ENCODE assay signal across 18 cellular contexts in the genomic region with DNA sequence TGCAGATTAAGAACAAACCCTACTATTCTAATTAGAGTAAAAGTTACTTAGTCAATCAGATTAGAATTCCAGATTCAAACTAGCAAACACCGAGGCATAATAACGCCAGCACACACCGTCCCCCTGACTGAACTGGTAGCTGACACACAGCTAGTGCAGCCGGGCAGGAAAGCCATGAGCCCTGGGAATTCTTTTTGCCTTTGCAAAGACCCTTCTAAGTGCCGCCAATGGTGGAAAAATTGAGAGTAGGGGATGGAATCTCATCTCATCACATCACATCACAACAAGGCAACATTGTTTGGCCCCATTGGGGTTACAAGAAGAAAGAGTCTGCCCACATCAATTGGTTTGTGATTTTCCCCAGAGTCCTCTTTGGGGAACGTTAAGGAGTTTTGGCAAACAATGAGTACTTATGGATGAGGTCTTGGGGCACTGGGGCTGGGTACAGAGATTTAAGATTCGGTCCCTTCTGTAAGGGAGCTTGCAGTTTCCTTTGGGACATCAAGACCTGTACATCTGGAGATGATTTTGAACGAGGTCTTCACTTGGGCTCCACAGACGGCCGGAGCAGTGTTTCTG.
A peak's percentile ranks its signal among the peaks of the same experiment; 100 is the strongest.
DNase-seq lines count a peak whose midpoint lies in the region; ATAC-seq, FAIRE-seq and TF ChIP-seq lines count a peak whose summit lies in the region.
"Had no signal": no experiment of that assay in that cellular context is flagged by ENCODE, and none has a peak within 500 bp of the region (broad histone marks: within the 10 kb centered on the region; RNA-seq: fewer than 3 reads in every experiment).

No MANE protein-coding gene starts in this region.

- POLR2A ChIA-PET in naive thymus-derived CD8-positive, alpha-beta T cell (lab: Charles Lee), result interaction anchor here (1.0 to 3.5 kb wide), 6 partner anchors 12 to 121 kb away, joined by 4 to 23 read pairs (median 6); no protein-coding TSS in a partner anchor

- H3K36me3 Mint-ChIP-seq in astrocyte (ENCODE audit: low read depth, unreplicated experiment), result no peaks in the 10 kb centered on the region
- no peaks in the 10 kb centered on the region for H3K36me3 Mint-ChIP-seq in naive thymus-derived CD8-positive, alpha-beta T cell
- H3K36me3 Mint-ChIP-seq: IgD-negative memory B cell had no signal

- H3K27ac ChIP-seq in astrocyte (ENCODE audit: low read depth, low read length), result no peak overlapping the region

- no peak for FAIRE-seq in astrocyte (lab: Jason Lieb, UNC)
- FAIRE-seq: GM19239 had no signal

- no peak for ATAC-seq in naive thymus-derived CD8-positive, alpha-beta T cell

- H3K27me3 Mint-ChIP-seq in astrocyte (ENCODE audit: low read depth, unreplicated experiment), result peaks cover 8% of the 10 kb centered on the region
- H3K27me3 Mint-ChIP-seq in naive thymus-derived CD8-positive, alpha-beta T cell, result no peaks in the 10 kb centered on the region
- H3K27me3 Mint-ChIP-seq: IgD-negative memory B cell had no signal

- H3K36me3 ChIP-seq in astrocyte (ENCODE audit: insufficient read depth, low read length), result no peaks in the 10 kb centered on the region
- H3K36me3 ChIP-seq: HAP-1 had no signal

- no peaks in the 10 kb centered on the region for H3K27me3 ChIP-seq in astrocyte (ENCODE audit: insufficient read depth, low read length)

- no peak overlapping the region for H3K27ac Mint-ChIP-seq in astrocyte (ENCODE audit: unreplicated experiment)
- H3K27ac Mint-ChIP-seq in naive thymus-derived CD8-positive, alpha-beta T cell, result peak overlapping the region in 8 of 10 donors; percentile 62 to 100 (median 94)

- no peaks in the 10 kb centered on the region for H3K79me2 ChIP-seq in astrocyte (ENCODE audit: insufficient read depth, low read length)

- H3K4me1 Mint-ChIP-seq in astrocyte (ENCODE audit: low read depth, unreplicated experiment), result peaks cover 27% of the 10 kb centered on the region
- H3K4me1 Mint-ChIP-seq in naive thymus-derived CD8-positive, alpha-beta T cell, result peaks cover 32 to 83% (median 79%) of the 10 kb centered on the region in 4 donors

- H3K4me1 ChIP-seq in astrocyte (ENCODE audit: insufficient read depth, low read length), result peaks cover 14% of the 10 kb centered on the region

- H2AFZ ChIP-seq in astrocyte (ENCODE audit: low read depth, low read length), result peak overlapping the region; percentile 6

- in situ Hi-C loops in GM13976 (cut with MboI; ENCODE audit: low sequenced_read_pairs, unreplicated experiment), result no loop called here
- in situ Hi-C loops in G401 (cut with HindIII; ENCODE audit: low sequenced_read_pairs), result no loop called here

- H3K4me3 Mint-ChIP-seq in astrocyte (ENCODE audit: unreplicated experiment), result no peak overlapping the region
- peak overlapping the region in 2 of 10 donors; percentile 2 to 30 for H3K4me3 Mint-ChIP-seq in naive thymus-derived CD8-positive, alpha-beta T cell
- H3K4me3 Mint-ChIP-seq: IgD-negative memory B cell had no signal

- peak; percentile 3 for DNase-seq in activated CD4-positive, alpha-beta T cell treated with anti-CD3 and anti-CD28 coated beads for 1 hour
- no peak for DNase-seq in activated CD4-positive, alpha-beta T cell treated with anti-CD3 and anti-CD28 coated beads for 4 hours
- DNase-seq in GM13976 (ENCODE audit: low spot score), result peak; percentile 5
- DNase-seq in astrocyte (ENCODE audit: low read depth), result no peak
- no peak for DNase-seq in naive thymus-derived CD8-positive, alpha-beta T cell
- no peak for DNase-seq in NCI-H2029 treated with DMSO at 0.1 percent for 48 hours (lab: John Stamatoyannopoulos, UW)
- no peak for DNase-seq in NCI-H146 treated with DMSO at 0.1 percent for 48 hours (lab: John Stamatoyannopoulos, UW; ENCODE audit: unreplicated experiment)
- DNase-seq in G401 (ENCODE audit: low spot score), result no peak
- DNase-seq: Kasumi-1, MM.1S, NCI-H1092 treated with DMSO at 0.1 percent for 48 hours, NCI-H1694 treated with DMSO at 0.1 percent for 48 hours, NCI-H2171, NCI-H446, RPMI8226 had no signal

- H3K9me3 ChIP-seq in astrocyte (ENCODE audit: insufficient read depth, low read depth, low read length), result no peaks in the 10 kb centered on the region
- H3K9me3 ChIP-seq: HAP-1 had no signal

- H3K9me3 Mint-ChIP-seq in astrocyte (ENCODE audit: unreplicated experiment), result no peaks in the 10 kb centered on the region
- no peaks in the 10 kb centered on the region for H3K9me3 Mint-ChIP-seq in naive thymus-derived CD8-positive, alpha-beta T cell
- H3K9me3 Mint-ChIP-seq: IgD-negative memory B cell had no signal

- H3K4me3 ChIP-seq in astrocyte (ENCODE audit: insufficient read depth, low read depth, low read length), result no peak overlapping the region
- H3K4me3 ChIP-seq: HAP-1 had no signal

- H3K4me2 ChIP-seq in astrocyte (ENCODE audit: low read length), result no peak overlapping the region

- TF ChIP-seq CTCF in GM13976 (IDR thresholded peaks at IDR 0.05; ENCODE audit: borderline replicate concordance, control extremely low read depth, extremely low read depth, insufficient read depth, missing control alignments) (no peak), astrocyte (IDR thresholded peaks at IDR 0.05; ENCODE audit: insufficient read depth, low read depth, low read length) (no peak)

- H3K9ac ChIP-seq in astrocyte (ENCODE audit: low read length), result no peak overlapping the region

- H4K20me1 ChIP-seq in astrocyte (ENCODE audit: insufficient read depth, low read length), result no peaks in the 10 kb centered on the region

Comparison
In these comparisons a context has a peak if more than half of its experiments do, and no peak if none do; other contexts are left out.
1. DNase-seq: peak in activated CD4-positive, alpha-beta T cell treated with anti-CD3 and anti-CD28 coated beads for 1 hour (single experiment) and GM13976 (single experiment); none in activated CD4-positive, alpha-beta T cell treated with anti-CD3 and anti-CD28 coated beads for 4 hours (0 of 2), astrocyte (single experiment), naive thymus-derived CD8-positive, alpha-beta T cell (0 of 10), NCI-H2029 treated with DMSO at 0.1 percent for 48 hours (single experiment), NCI-H146 treated with DMSO at 0.1 percent for 48 hours (single experiment) and G401 (single experiment).